Comparison of ENCODE assay signal across 2 cellular contexts in the genomic region with DNA sequence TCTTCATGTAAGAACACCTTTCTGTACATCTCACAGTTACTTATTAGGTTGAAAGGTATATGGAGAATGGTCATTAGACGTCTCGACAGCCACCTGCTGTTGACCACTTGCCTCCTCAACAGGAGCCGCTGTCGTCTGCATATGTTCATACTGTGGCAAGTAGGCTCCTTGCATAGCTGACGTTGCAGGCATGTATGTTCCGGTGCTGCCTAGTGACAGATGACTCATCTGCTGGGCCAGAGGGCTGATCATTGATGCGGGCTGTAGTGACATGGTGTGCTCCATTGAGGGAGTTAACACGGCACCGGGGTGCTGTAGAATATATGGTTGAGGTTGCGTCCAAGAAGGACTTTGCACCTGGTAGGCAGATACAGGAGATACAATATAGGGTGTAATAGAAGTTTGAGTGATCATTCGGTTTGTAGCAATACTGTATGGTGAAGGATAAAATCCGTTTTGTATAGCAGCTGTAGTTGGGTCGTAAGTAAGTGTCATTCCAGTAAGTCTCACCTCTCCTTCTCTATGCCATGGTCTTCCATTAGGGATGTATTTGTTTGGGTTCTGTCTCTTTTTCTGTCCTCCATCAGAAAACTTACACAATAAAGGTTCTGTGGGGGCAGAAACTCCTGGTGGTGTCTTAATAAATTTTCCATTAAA.
TF ChIP-seq lines count a peak whose summit lies in the region.

No MANE protein-coding gene starts in this region.

TF ChIP-seq in HCT116, 20 proteins besides CTCF, POLR2A, EP300 and RAD21:
- peak; percentile 69 for TF ChIP-seq JUND (IDR thresholded peaks at IDR 0.05)
- peak; percentile 73 for TF ChIP-seq CBX3 (IDR thresholded peaks at IDR 0.05; ENCODE audit: low read depth)
- 0 out of 2 replicates have a peak, but pooled peaks have one; percentile 24 for TF ChIP-seq SP1 (IDR thresholded peaks at IDR 0.05; ENCODE audit: low read depth)
- TF ChIP-seq, protein P1, sequence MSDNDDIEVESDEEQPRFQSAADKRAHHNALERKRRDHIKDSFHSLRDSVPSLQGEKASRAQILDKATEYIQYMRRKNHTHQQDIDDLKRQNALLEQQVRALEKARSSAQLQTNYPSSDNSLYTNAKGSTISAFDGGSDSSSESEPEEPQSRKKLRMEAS (IDR thresholded peaks at IDR 0.05), result peak; percentile 58
- 0 out of 2 replicates have a peak, but pooled peaks have one; percentile 36 for TF ChIP-seq SIN3A (IDR thresholded peaks at IDR 0.05; ENCODE audit: low read depth)
- peak; percentile 40; the same call in 1 of the 2 replicates for TF ChIP-seq FOSL1 (IDR thresholded peaks at IDR 0.05; ENCODE audit: low read depth)
TF ChIP-seq in HCT116: peak in this region for 6; not testable (repeated sequence) for 14.

TF ChIP-seq in H1, 55 proteins besides CTCF, POLR2A, EP300 and RAD21:
- TF ChIP-seq CREB1 (IDR thresholded peaks at IDR 0.05), result 0 out of 2 replicates have a peak, but pooled peaks have one; percentile 37
- TF ChIP-seq RFX5 (IDR thresholded peaks at IDR 0.05; ENCODE audit: borderline replicate concordance, low read depth, low read length), result peak; percentile 84
